ENCODE assay signal across 29 cellular contexts in genomic region chr7:71389976-71390375, GRCh38.
"Had no signal": no experiment of that assay in that cellular context is flagged by ENCODE, and none has a peak within 500 bp of the region (broad histone marks: within the 10 kb centered on the region; RNA-seq: fewer than 3 reads in every experiment).

No MANE protein-coding gene starts in this region.

- H3K4me3 ChIP-seq: adrenal gland, body of pancreas, psoas muscle, right atrium auricular region, transverse colon had no signal

- H3K27ac Mint-ChIP-seq: activated naive CD4-positive, alpha-beta T cell treated with anti-CD3 and anti-CD28 coated beads for 36 hours; activated naive CD8-positive, alpha-beta T cell treated with anti-CD3 and anti-CD28 coated beads for 36 hours; activated T-helper 1 cell treated with anti-CD3 and anti-CD28 coated beads, Interleukin-12 subunit alpha, Interleukin-12 subunit beta, Interleukin-2, Interleukin-4 antibody, amounts not matched to agents 30 ng/mL and 10 ng/mL and 1 ng/mL, durations not matched to agents 14 hours and 24 hours and 36 hours; immature natural killer cell; mesothelial cell of epicardium; naive B cell; nephron progenitor cell had no signal

- H2AFZ ChIP-seq: parathyroid adenoma had no signal

- H3K9me3 ChIP-seq: adrenal gland, psoas muscle, right atrium auricular region, transverse colon had no signal

- H3K36me3 Mint-ChIP-seq: activated naive CD8-positive, alpha-beta T cell treated with anti-CD3 and anti-CD28 coated beads for 36 hours; immature natural killer cell; mesothelial cell of epicardium; naive B cell had no signal

- H3K27me3 Mint-ChIP-seq: activated naive CD8-positive, alpha-beta T cell treated with anti-CD3 and anti-CD28 coated beads for 36 hours; naive B cell had no signal

- H3K4me1 ChIP-seq: adrenal gland, body of pancreas, parathyroid adenoma, psoas muscle, right atrium auricular region, transverse colon had no signal

- H3K4me3 Mint-ChIP-seq: activated naive CD4-positive, alpha-beta T cell treated with anti-CD3 and anti-CD28 coated beads for 36 hours; activated naive CD8-positive, alpha-beta T cell treated with anti-CD3 and anti-CD28 coated beads for 36 hours; activated T-helper 1 cell treated with anti-CD3 and anti-CD28 coated beads, Interleukin-12 subunit alpha, Interleukin-12 subunit beta, Interleukin-2, Interleukin-4 antibody, amounts not matched to agents 30 ng/mL and 10 ng/mL and 1 ng/mL, durations not matched to agents 14 hours and 24 hours and 36 hours; immature natural killer cell; mesothelial cell of epicardium; nephron progenitor cell had no signal

- H3K36me3 ChIP-seq: adrenal gland, right atrium auricular region, transverse colon had no signal

- H3K79me2 ChIP-seq: parathyroid adenoma had no signal

- H3K27ac ChIP-seq: adrenal gland, body of pancreas, parathyroid adenoma, psoas muscle, right atrium auricular region, transverse colon, VCaP had no signal

- H3K9ac ChIP-seq: parathyroid adenoma had no signal

- DNase-seq: activated CD4-positive, alpha-beta T cell treated with anti-CD3 and anti-CD28 coated beads for 48 hours; activated CD4-positive, alpha-beta T cell treated with anti-CD3 and anti-CD28 coated beads, Interleukin-2, amount 50 U/mL, for 48 hours; activated CD8-positive, alpha-beta memory T cell treated with anti-CD3 and anti-CD28 coated beads for 24 hours; activated effector memory CD4-positive, alpha-beta T cell treated with anti-CD3 and anti-CD28 coated beads, Interleukin-2, amount 50 U/mL, for 16 hours; activated naive CD4-positive, alpha-beta T cell treated with anti-CD3 and anti-CD28 coated beads for 36 hours; activated naive CD8-positive, alpha-beta T cell treated with anti-CD3 and anti-CD28 coated beads for 36 hours; adrenal gland; aorta; body of pancreas; foreskin fibroblast; hippocampal formation; immature natural killer cell; kidney; left colon; mammary epithelial cell; naive B cell; nephron progenitor cell; nucleus accumbens; psoas muscle; stimulated activated CD4-positive, alpha-beta T cell treated with anti-CD3 and anti-CD28 coated beads, Interleukin-15, amount 100 ng/mL, for 24 hours; stimulated activated CD4-positive, alpha-beta T cell treated with anti-CD3 and anti-CD28 coated beads, Interleukin-2, amount 100 ng/mL, for 24 hours; stimulated activated naive CD4-positive, alpha-beta T cell treated with Interleukin-2 at 50 U/mL for 16 hours; T-helper 9 cell; transverse colon had no signal

- H3K4me1 Mint-ChIP-seq: activated naive CD8-positive, alpha-beta T cell treated with anti-CD3 and anti-CD28 coated beads for 36 hours; immature natural killer cell; mesothelial cell of epicardium; naive B cell had no signal

- H3K27me3 ChIP-seq: adrenal gland, body of pancreas, right atrium auricular region, transverse colon had no signal
